Comparison of ENCODE assay signal across 1 cellular context in genomic region chr7:140924019-140924820, GRCh38.
TF ChIP-seq lines count a peak whose summit lies in the region.

No MANE protein-coding gene starts in this region.

TF ChIP-seq in HepG2, 621 proteins besides CTCF, POLR2A, EP300 and RAD21 (continued from another document and continues in another):
- TF ChIP-seq SETDB1 (CRISPR knock-in tag; IDR thresholded peaks at IDR 0.05; ENCODE audit: borderline replicate concordance) (no peak), ATF5 (CRISPR knock-in tag; IDR thresholded peaks at IDR 0.05; ENCODE audit: low read depth) (no peak), ZNF746 (CRISPR knock-in tag; IDR thresholded peaks at IDR 0.05) (no peak), HMGXB4 (CRISPR knock-in tag; IDR thresholded peaks at IDR 0.05; ENCODE audit: borderline replicate concordance in 1 of 2, low read depth in 1 of 2) (peak; percentile 92 to 93), CENPBD1 (CRISPR knock-in tag; IDR thresholded peaks at IDR 0.05; ENCODE audit: borderline replicate concordance, low read depth) (no peak), ZNF550 (CRISPR knock-in tag; IDR thresholded peaks at IDR 0.05; ENCODE audit: borderline replicate concordance) (no peak), PHF5A (CRISPR knock-in tag; IDR thresholded peaks at IDR 0.05; ENCODE audit: low read depth, unreplicated experiment) (no peak), ZNF616 (CRISPR knock-in tag; IDR thresholded peaks at IDR 0.05; ENCODE audit: low read depth) (no peak), ZNF740 (CRISPR knock-in tag; IDR thresholded peaks at IDR 0.05) (no peak), SP2 (CRISPR knock-in tag; IDR thresholded peaks at IDR 0.05) (no peak), ETV6 (CRISPR knock-in tag; conservative IDR thresholded peaks at IDR 0.05) (no peak), ATM (IDR thresholded peaks at IDR 0.05; ENCODE audit: borderline replicate concordance) (no peak), KIAA2018 (CRISPR knock-in tag; IDR thresholded peaks at IDR 0.05; ENCODE audit: borderline replicate concordance) (no peak), TOPORS (CRISPR knock-in tag; IDR thresholded peaks at IDR 0.05) (no peak), ZNF343 (CRISPR knock-in tag; IDR thresholded peaks at IDR 0.05) (no peak), MEIS1 (CRISPR knock-in tag; IDR thresholded peaks at IDR 0.05; ENCODE audit: borderline replicate concordance) (no peak), ZNF660 (CRISPR knock-in tag; IDR thresholded peaks at IDR 0.05; ENCODE audit: borderline replicate concordance, low read depth) (no peak), PAXIP1 (CRISPR knock-in tag; conservative IDR thresholded peaks at IDR 0.05) (no peak; the same call in 1 of the 2 replicates), ATF3 (CRISPR knock-in tag; IDR thresholded peaks at IDR 0.05) (no peak), ZNF816 (CRISPR knock-in tag; IDR thresholded peaks at IDR 0.05; ENCODE audit: borderline replicate concordance) (no peak; the same call in 1 of the 2 replicates), MYNN (CRISPR knock-in tag; IDR thresholded peaks at IDR 0.05; ENCODE audit: low read depth) (no peak), GLI4 (CRISPR knock-in tag; IDR thresholded peaks at IDR 0.05; ENCODE audit: borderline replicate concordance) (no peak), MIER3 (CRISPR knock-in tag; IDR thresholded peaks at IDR 0.05; ENCODE audit: borderline replicate concordance) (0 out of 2 replicates have a peak, but pooled peaks have one; percentile 31), ETV5 (CRISPR knock-in tag; IDR thresholded peaks at IDR 0.05; ENCODE audit: borderline replicate concordance) (no peak), KMT2A (CRISPR knock-in tag; IDR thresholded peaks at IDR 0.05) (peak; percentile 50), CCAR2 (optimal IDR thresholded peaks at IDR 0.05; ENCODE audit: low read depth, low read length) (no peak), NFYC (CRISPR knock-in tag; IDR thresholded peaks at IDR 0.05) (peak; percentile 11; the same call in 1 of the 2 replicates), CEBPG (CRISPR knock-in tag; IDR thresholded peaks at IDR 0.05) (no peak), ZNF263 (CRISPR knock-in tag; IDR thresholded peaks at IDR 0.05) (no peak), EZH2 (conservative IDR thresholded peaks at IDR 0.05; ENCODE audit: low read depth, low read length) (no peak), HMGXB3 (CRISPR knock-in tag; IDR thresholded peaks at IDR 0.05; ENCODE audit: borderline replicate concordance) (no peak), ZBTB46 (CRISPR knock-in tag; IDR thresholded peaks at IDR 0.05; ENCODE audit: borderline replicate concordance) (no peak), ATF6 (CRISPR knock-in tag; conservative IDR thresholded peaks at IDR 0.05) (no peak)
